ENCODE assay signal across 24 cellular contexts in the genomic region with DNA sequence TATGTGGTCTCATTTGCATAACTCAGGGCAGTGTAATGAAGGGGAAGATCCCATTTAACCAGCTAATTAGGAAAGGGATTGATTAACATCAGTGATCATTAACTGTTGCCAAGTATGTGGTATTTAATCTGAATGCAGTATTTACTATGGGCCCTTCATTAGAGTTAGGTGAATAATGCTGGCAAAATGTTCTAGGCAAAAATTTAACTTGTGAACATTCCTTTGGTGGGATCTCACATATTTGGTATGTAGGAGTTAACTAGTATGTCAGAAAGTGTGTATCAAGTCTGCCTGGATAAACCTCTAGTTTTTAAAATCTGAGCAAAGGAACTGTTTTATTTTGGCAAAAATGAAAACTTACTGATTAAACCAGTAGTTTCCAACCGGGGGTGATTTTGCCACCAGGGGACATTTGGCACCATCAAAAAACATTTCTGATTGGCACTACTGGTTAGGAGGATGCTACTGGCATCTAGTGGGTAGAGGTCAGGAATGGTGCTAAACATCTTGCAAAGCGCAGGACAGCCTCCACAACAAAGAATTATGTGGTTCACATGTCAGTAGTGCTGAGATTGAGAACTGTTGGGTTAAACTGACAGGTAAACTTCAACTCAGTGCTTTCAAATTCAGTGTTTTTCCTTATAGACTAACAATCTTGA. TPM values are rescaled to one million over a fixed set of nuclear protein-coding genes. Genes with fewer than 3 reads are reported as not detected.
DNase-seq lines count a peak whose midpoint lies in the region; ATAC-seq and TF ChIP-seq lines count a peak whose summit lies in the region.
"Had no signal": no experiment of that assay in that cellular context is flagged by ENCODE, and none has a peak within 500 bp of the region (broad histone marks: within the 10 kb centered on the region; RNA-seq: fewer than 3 reads in every experiment).

No MANE protein-coding gene starts in this region.

- no peak overlapping the region for H3K4me2 ChIP-seq in Karpas-422 (ENCODE audit: low read depth, low read length, poor library complexity, severe bottlenecking)
- H3K4me2 ChIP-seq: BLaER1 had no signal

- H3K9me2 ChIP-seq in Karpas-422 (replicated peaks; ENCODE audit: insufficient read depth, low read length), result no peaks in the 10 kb centered on the region

- no peak overlapping the region for H3K4me3 Mint-ChIP-seq in CD4-positive, alpha-beta memory T cell
- H3K4me3 Mint-ChIP-seq: activated CD8-positive, alpha-beta T cell treated with anti-CD3 and anti-CD28 coated beads for 36 hours; activated naive CD4-positive, alpha-beta T cell treated with anti-CD3 and anti-CD28 coated beads, Interleukin-2, amount 50 U/mL, for 24 hours; activated T-cell treated with anti-CD3 and anti-CD28 coated beads, Interleukin-2, amount 50 U/mL, for 4 hours; T-helper 2 cell treated with Interferon-gamma antibody and Interleukin-4, amounts not matched to agents 5 μg/mL and 100 μg/mL, for 36 hours had no signal

- no peaks in the 10 kb centered on the region for H3K36me3 Mint-ChIP-seq in CD4-positive, alpha-beta memory T cell
- H3K36me3 Mint-ChIP-seq: activated naive CD4-positive, alpha-beta T cell treated with anti-CD3 and anti-CD28 coated beads, Interleukin-2, amount 50 U/mL, for 24 hours had no signal

- intact Hi-C loops in aorta (cut with DNase I) (no loop called here), vagina (cut with DNase I) (no loop called here)
- intact Hi-C loops in CD4-positive, alpha-beta memory T cell (cut with micrococcal nuclease), result no loop called here

- H3K36me3 ChIP-seq in Karpas-422 (ENCODE audit: insufficient read depth, low read length) (no peaks in the 10 kb centered on the region), aorta (ENCODE audit: control insufficient read depth in 1 of 2, insufficient read depth in 2 of 2, low read length in 1 of 2) (no peaks in the 10 kb centered on the region), vagina (no peaks in the 10 kb centered on the region)
- no peaks in the 10 kb centered on the region for H3K36me3 ChIP-seq in CD4-positive, alpha-beta memory T cell (ENCODE audit: insufficient read depth, low read length)
- H3K36me3 ChIP-seq: BLaER1, breast epithelium, left lung, right lobe of liver, thyroid gland had no signal

- 0 out of 2 replicates have a peak, but pooled peaks cover 2% of the 10 kb centered on the region for H3K27me3 ChIP-seq in Karpas-422 (ENCODE audit: low read length)
- H3K27me3 ChIP-seq in aorta (ENCODE audit: control insufficient read depth in 1 of 2, insufficient read depth in 2 of 2, low read length in 1 of 2), result no peaks in the 10 kb centered on the region
- H3K27me3 ChIP-seq in vagina, result no peaks in the 10 kb centered on the region
- no peaks in the 10 kb centered on the region for H3K27me3 ChIP-seq in CD4-positive, alpha-beta memory T cell (ENCODE audit: insufficient read depth, low read length)
- H3K27me3 ChIP-seq: BLaER1, breast epithelium, left lung, right lobe of liver, thyroid gland had no signal

- DNase-seq in Karpas-422, result peak; percentile 36
- DNase-seq in astrocyte of the spinal cord (ENCODE audit: low read depth, low spot score), result peak; percentile 55
- DNase-seq in kidney glomerular epithelial cell (lab: John Stamatoyannopoulos, UW), result peak; percentile 74
- DNase-seq in aorta, result no peak
- no peak for DNase-seq in vagina (ENCODE audit: extremely low spot score in 2 of 2)
- no peak for DNase-seq in CD4-positive, alpha-beta memory T cell
- no peak for DNase-seq in activated T-cell treated with anti-CD3 and anti-CD28 coated beads for 4 hours
- DNase-seq: activated CD4-positive, CD25-positive, alpha-beta regulatory T cell; activated CD8-positive, alpha-beta T cell treated with anti-CD3 and anti-CD28 coated beads for 36 hours; activated T-cell treated with anti-CD3 and anti-CD28 coated beads, Interleukin-2, amount 50 U/mL, for 4 hours; left lung; NCI-H146; NCI-H774; right lobe of liver; stimulated activated naive CD4-positive, alpha-beta T cell treated with Interleukin-2 at 50 U/mL for 16 hours; thyroid gland had no signal

- CTCF ChIA-PET in CD4-positive, alpha-beta memory T cell (lab: Charles Lee; ENCODE audit: partially characterized antibody), result no interaction called here

- no peaks in the 10 kb centered on the region for H3K4me1 Mint-ChIP-seq in CD4-positive, alpha-beta memory T cell
- H3K4me1 Mint-ChIP-seq: activated naive CD4-positive, alpha-beta T cell treated with anti-CD3 and anti-CD28 coated beads, Interleukin-2, amount 50 U/mL, for 24 hours had no signal

- H3K79me2 ChIP-seq in Karpas-422 (ENCODE audit: low read length), result no peaks in the 10 kb centered on the region

- ATAC-seq in aorta (ENCODE audit: low FRiP score), result no peak
- ATAC-seq: activated CD8-positive, alpha-beta T cell treated with anti-CD3 and anti-CD28 coated beads for 36 hours; activated T-cell treated with anti-CD3 and anti-CD28 coated beads, Interleukin-2, amount 50 U/mL, for 4 hours; HCT116; left lung; right lobe of liver had no signal

- no peaks in the 10 kb centered on the region for H4K20me1 ChIP-seq in Karpas-422 (ENCODE audit: insufficient read depth, low read depth, low read length)
- H4K20me1 ChIP-seq: BLaER1 had no signal

- TF ChIP-seq POLR2A in vagina (IDR thresholded peaks at IDR 0.05), result no peak

- 66 to 67% methylated on average over 2 of the region's 2 CpGs for WGBS in aorta, 2 donors

- H3K27ac ChIP-seq in Karpas-422 (ENCODE audit: low read length) (no peak overlapping the region), aorta (ENCODE audit: low read depth in 1 of 2, low read length in 2 of 2) (no peak overlapping the region), vagina (no peak overlapping the region)
- no peak overlapping the region for H3K27ac ChIP-seq in CD4-positive, alpha-beta memory T cell (ENCODE audit: low read depth, low read length)
- H3K27ac ChIP-seq: BLaER1, breast epithelium, HL-60, left lung, right lobe of liver, thyroid gland had no signal

- no peak overlapping the region for H3K27ac Mint-ChIP-seq in CD4-positive, alpha-beta memory T cell
- H3K27ac Mint-ChIP-seq: activated CD8-positive, alpha-beta T cell treated with anti-CD3 and anti-CD28 coated beads for 36 hours; activated naive CD4-positive, alpha-beta T cell treated with anti-CD3 and anti-CD28 coated beads, Interleukin-2, amount 50 U/mL, for 24 hours; T-helper 2 cell treated with Interferon-gamma antibody and Interleukin-4, amounts not matched to agents 5 μg/mL and 100 μg/mL, for 36 hours had no signal

- in situ Hi-C loops in astrocyte of the spinal cord (cut with HindIII; ENCODE audit: low sequenced_read_pairs), result no loop called here

- POLR2A ChIA-PET in CD4-positive, alpha-beta memory T cell (lab: Charles Lee; ENCODE audit: partially characterized antibody), result no interaction called here

- peaks cover 0 to 5% (median 0%) of the 10 kb centered on the region in 8 donors for H3K9me3 Mint-ChIP-seq in CD4-positive, alpha-beta memory T cell
- H3K9me3 Mint-ChIP-seq: activated CD8-positive, alpha-beta T cell treated with anti-CD3 and anti-CD28 coated beads for 36 hours; activated naive CD4-positive, alpha-beta T cell treated with anti-CD3 and anti-CD28 coated beads, Interleukin-2, amount 50 U/mL, for 24 hours; T-helper 2 cell treated with Interferon-gamma antibody and Interleukin-4, amounts not matched to agents 5 μg/mL and 100 μg/mL, for 36 hours had no signal

- no peaks in the 10 kb centered on the region for H3K27me3 Mint-ChIP-seq in CD4-positive, alpha-beta memory T cell
- H3K27me3 Mint-ChIP-seq: activated naive CD4-positive, alpha-beta T cell treated with anti-CD3 and anti-CD28 coated beads, Interleukin-2, amount 50 U/mL, for 24 hours had no signal

- no peaks in the 10 kb centered on the region for H3K4me1 ChIP-seq in Karpas-422 (ENCODE audit: low read length)
- no peaks in the 10 kb centered on the region for H3K4me1 ChIP-seq in aorta (ENCODE audit: control insufficient read depth in 1 of 2, insufficient read depth in 2 of 2, low read length in 2 of 2)
- no peaks in the 10 kb centered on the region for H3K4me1 ChIP-seq in vagina
- H3K4me1 ChIP-seq in CD4-positive, alpha-beta memory T cell (ENCODE audit: insufficient read depth, low read length), result no peaks in the 10 kb centered on the region
- H3K4me1 ChIP-seq: breast epithelium, left lung, right lobe of liver, thyroid gland had no signal

- no peak overlapping the region for H2AFZ ChIP-seq in Karpas-422 (ENCODE audit: low read length)

- no peak for TF ChIP-seq CTCF in astrocyte of the spinal cord (IDR thresholded peaks at IDR 0.05; ENCODE audit: low read depth, low read length)
- no peak for TF ChIP-seq CTCF in vagina (IDR thresholded peaks at IDR 0.05)

- H3K4me3 ChIP-seq in Karpas-422 (ENCODE audit: low read length), result no peak overlapping the region
- H3K4me3 ChIP-seq in astrocyte of the spinal cord (ENCODE audit: low read depth, low read length), result no peak overlapping the region
- H3K4me3 ChIP-seq in aorta (ENCODE audit: low read length in 2 of 2), result no peak overlapping the region
- H3K4me3 ChIP-seq in vagina, result no peak overlapping the region
- no peak overlapping the region for H3K4me3 ChIP-seq in CD4-positive, alpha-beta memory T cell (ENCODE audit: low read length in 2 of 2)
- H3K4me3 ChIP-seq: BLaER1, breast epithelium, left lung, right lobe of liver, thyroid gland had no signal

- H3K9ac ChIP-seq in Karpas-422 (ENCODE audit: low read length), result no peak overlapping the region
- H3K9ac ChIP-seq: BLaER1 had no signal

- H3K9me3 ChIP-seq in Karpas-422 (ENCODE audit: low read length) (no peaks in the 10 kb centered on the region), aorta (ENCODE audit: control insufficient read depth, low read length) (no peaks in the 10 kb centered on the region), vagina (no peaks in the 10 kb centered on the region)
- H3K9me3 ChIP-seq in CD4-positive, alpha-beta memory T cell (ENCODE audit: control insufficient read depth in 1 of 2, low read length in 2 of 2), result no peaks in the 10 kb centered on the region
- H3K9me3 ChIP-seq: BLaER1, breast epithelium, left lung, right lobe of liver, thyroid gland had no signal

RNA-seq across cellular contexts. Expression of a gene that starts 22.5 kb away (rescaled TPM):
- total RNA-seq in Karpas-422 (2014; rRNA removed; shearing (Covaris generic); ENCODE audit: low replicate concordance), result not detected in 2 replicates
- total RNA-seq in aorta (not detected), vagina (not detected)
- not detected for polyA plus RNA-seq in aorta
- not detected for total RNA-seq in CD4-positive, alpha-beta memory T cell
- polyA plus RNA-seq in CD4-positive, alpha-beta memory T cell, result not detected
- total RNA-seq: activated CD8-positive, alpha-beta T cell treated with anti-CD3 and anti-CD28 coated beads for 36 hours; activated T-cell treated with anti-CD3 and anti-CD28 coated beads, Interleukin-2, amount 50 U/mL, for 4 hours; breast epithelium; dermis microvascular lymphatic vessel endothelial cell; left lung; right lobe of liver; SK-MEL-5; thyroid gland had no signal

Comparison
In these comparisons a context has a peak if more than half of its experiments do, and no peak if none do; other contexts are left out.
1. DNase-seq: peak in Karpas-422 (single experiment), astrocyte of the spinal cord (single experiment) and kidney glomerular epithelial cell (single experiment); none in aorta (0 of 2), vagina (0 of 2), CD4-positive, alpha-beta memory T cell (0 of 5) and activated T-cell treated with anti-CD3 and anti-CD28 coated beads for 4 hours (single experiment).